In genomic region chr6:157107571-157107914, GRCh38 we compare ENCODE assay signal across 13 cellular contexts.
DNase-seq lines count a peak whose midpoint lies in the region; ATAC-seq, FAIRE-seq and TF ChIP-seq lines count a peak whose summit lies in the region.
"Had no signal": no experiment of that assay in that cellular context is flagged by ENCODE, and none has a peak within 500 bp of the region (broad histone marks: within the 10 kb centered on the region; RNA-seq: fewer than 3 reads in every experiment).

No MANE protein-coding gene starts in this region.

- WGBS in mammary epithelial cell (ENCODE audit: low coverage, missing lambda C conversion rate): 83% methylated on average over 4 of the region's 4 CpGs

- no peaks in the 10 kb centered on the region for H3K36me3 ChIP-seq in ACC112 (ENCODE audit: insufficient read depth, low read length)
- H3K36me3 ChIP-seq in mammary epithelial cell (ENCODE audit: insufficient read depth, low read length): no peaks in the 10 kb centered on the region

- in situ Hi-C loops in mammary epithelial cell (cut with MboI; ENCODE audit: low sequenced_read_pairs in 2 of 2): no loop called here

- no peaks in the 10 kb centered on the region for H4K20me1 ChIP-seq in mammary epithelial cell (ENCODE audit: insufficient read depth, low read length)

- intact Hi-C loops in mammary epithelial cell (cut with micrococcal nuclease): no loop called here
- intact Hi-C loops in natural killer cell (cut with micrococcal nuclease): no loop called here

- H3K9me3 ChIP-seq in mammary epithelial cell (replicated peaks; ENCODE audit: insufficient read depth, low read length): no peaks in the 10 kb centered on the region
- H3K9me3 ChIP-seq: stomach had no signal

- CTCF ChIA-PET in mammary epithelial cell (lab: Charles Lee; ENCODE audit: low non-redundant PET): no interaction called here

- H3K79me2 ChIP-seq in ACC112 (ENCODE audit: control insufficient read depth, insufficient read depth, low read length, unreplicated experiment) (peaks cover 9% of the 10 kb centered on the region), mammary epithelial cell (ENCODE audit: insufficient read depth, low read length) (peaks cover 2% of the 10 kb centered on the region)

- no peaks in the 10 kb centered on the region for H3K27me3 ChIP-seq in ACC112 (ENCODE audit: insufficient read depth, low read length)
- H3K27me3 ChIP-seq in mammary epithelial cell (ENCODE audit: insufficient read depth, low read length): no peaks in the 10 kb centered on the region
- H3K27me3 ChIP-seq: stomach had no signal

- dilution Hi-C loops in mammary epithelial cell (cut with HindIII; ENCODE audit: low sequenced_read_pairs): no loop called here

- TF ChIP-seq CTCF in HFFc6 (IDR thresholded peaks at IDR 0.05) (no peak), mammary epithelial cell (conservative IDR thresholded peaks at IDR 0.05 in 1 of 2, IDR thresholded peaks at IDR 0.05 in 1 of 2; ENCODE audit: extremely low read depth in 1 of 2, insufficient read depth in 1 of 2, low read depth in 1 of 2, low read length in 2 of 2) (no peak), natural killer cell (IDR thresholded peaks at IDR 0.05) (no peak)

- H3K4me1 ChIP-seq in ACC112 (ENCODE audit: control insufficient read depth, insufficient read depth, low read length, unreplicated experiment) (peaks cover 41% of the 10 kb centered on the region), mammary epithelial cell (ENCODE audit: insufficient read depth, low read length) (peaks cover 24% of the 10 kb centered on the region)

- no peak overlapping the region for H3K4me2 ChIP-seq in mammary epithelial cell (ENCODE audit: insufficient read depth, low read depth, low read length)

- no peak overlapping the region for H3K9ac ChIP-seq in mammary epithelial cell (ENCODE audit: insufficient read depth, low read length)

- H3K27me3 Mint-ChIP-seq in HFFc6 (ENCODE audit: insufficient read depth): no peaks in the 10 kb centered on the region
- H3K27me3 Mint-ChIP-seq in natural killer cell (ENCODE audit: low read depth in 2 of 2): no peaks in the 10 kb centered on the region

- H3K4me3 ChIP-seq in ACC112 (ENCODE audit: low read depth, low read length): no peak overlapping the region
- H3K4me3 ChIP-seq in mammary epithelial cell (replicated peaks in 1 of 3; ENCODE audit: insufficient read depth in 1 of 3, low read depth in 2 of 3, low read length in 3 of 3): no peak overlapping the region
- H3K4me3 ChIP-seq: coronary artery, stomach had no signal

- H3K36me3 Mint-ChIP-seq in HFFc6 (ENCODE audit: low read depth): peaks cover 15% of the 10 kb centered on the region; the same call in 1 of the 2 replicates
- H3K36me3 Mint-ChIP-seq in natural killer cell: no peaks in the 10 kb centered on the region

- H3K4me3 Mint-ChIP-seq in HFFc6 (peak overlapping the region; percentile 81), natural killer cell (no peak overlapping the region)

- H3K27ac Mint-ChIP-seq in HFFc6 (peak overlapping the region; percentile 99), natural killer cell (peak overlapping the region; percentile 65 to 90)

- no TSS peak for BruUV-seq in mammary epithelial cell (replicated peaks; lab: Mats Ljungman, UMichigan)

- FAIRE-seq in frontal cortex (lab: Jason Lieb, UNC): no peak

- no peak overlapping the region for H2AFZ ChIP-seq in ACC112 (ENCODE audit: low read length, unreplicated experiment)
- no peak overlapping the region for H2AFZ ChIP-seq in mammary epithelial cell (ENCODE audit: low read depth, low read length)

- H3K9me3 Mint-ChIP-seq in HFFc6: no peaks in the 10 kb centered on the region
- H3K9me3 Mint-ChIP-seq in natural killer cell: no peaks in the 10 kb centered on the region

- H3K27ac ChIP-seq in ACC112 (ENCODE audit: low read depth, low read length) (peak overlapping the region; percentile 96), mammary epithelial cell (ENCODE audit: insufficient read depth, low read depth, low read length) (peak overlapping the region; percentile 82)

- H3K4me1 Mint-ChIP-seq in HFFc6 (ENCODE audit: low read depth) (peaks cover 68% of the 10 kb centered on the region), natural killer cell (peaks cover 39 to 41% of the 10 kb centered on the region in 2 donors)

- ATAC-seq in natural killer cell: no peak
- no peak for ATAC-seq in HG02642 (IDR thresholded peaks at IDR 0.05; ENCODE audit: poor library complexity, unreplicated experiment)
- ATAC-seq in HG03039 (IDR thresholded peaks at IDR 0.05; ENCODE audit: unreplicated experiment): no peak

- DNase-seq in HFFc6: no peak
- DNase-seq in mammary epithelial cell: no peak
- DNase-seq in natural killer cell: no peak
- no peak for DNase-seq in frontal cortex (ENCODE audit: low spot score in 2 of 2)
- DNase-seq in T-helper 1 cell: no peak
- DNase-seq: DMS153; NK-92 treated with Interleukin-12 subunit alpha and Interleukin-12 subunit beta, amount 100 ng/mL, for 24 hours; SIG-M5; stomach had no signal
